11 cellular contexts compared by ENCODE assay signal in genomic region chr12:47828008-47828966, GRCh38. TPM values are rescaled to one million over a fixed set of nuclear protein-coding genes. Genes with fewer than 3 reads are reported as not detected.
DNase-seq lines count a peak whose midpoint lies in the region; ATAC-seq, FAIRE-seq and TF ChIP-seq lines count a peak whose summit lies in the region.
"Had no signal": no experiment of that assay in that cellular context is flagged by ENCODE, and none has a peak within 500 bp of the region (broad histone marks: within the 10 kb centered on the region; RNA-seq: fewer than 3 reads in every experiment).

No MANE protein-coding gene starts in this region.

- H3K4me1 ChIP-seq in OCI-LY3 (ENCODE audit: low read length) = peaks cover 78% of the 10 kb centered on the region
- H3K4me1 ChIP-seq in adipocyte (ENCODE audit: control insufficient read depth, insufficient read depth, low read length) = peaks cover 57% of the 10 kb centered on the region
- H3K4me1 ChIP-seq in left lung = peaks cover 20 to 91% of the 10 kb centered on the region in 2 donors
- H3K4me1 ChIP-seq in stomach smooth muscle (ENCODE audit: control insufficient read depth, insufficient read depth, low read length) = peaks cover 48% of the 10 kb centered on the region

- no peaks in the 10 kb centered on the region for H3K36me3 ChIP-seq in OCI-LY3 (replicated peaks; ENCODE audit: low read depth, low read length)
- H3K36me3 ChIP-seq in adipocyte (ENCODE audit: control insufficient read depth, insufficient read depth, low read length, severe bottlenecking) = no peaks in the 10 kb centered on the region
- no peaks in the 10 kb centered on the region for H3K36me3 ChIP-seq in left lung
- H3K36me3 ChIP-seq in stomach smooth muscle (ENCODE audit: control insufficient read depth in 2 of 2, insufficient read depth in 2 of 2, low read length in 2 of 2) = no peaks in the 10 kb centered on the region

- H3K27ac ChIP-seq in OCI-LY3 (ENCODE audit: low read length) (no peak overlapping the region), left lung (peak overlapping the region; percentile 58 to 78), stomach smooth muscle (ENCODE audit: low read length) (peak overlapping the region; percentile 67)

- H4K20me1 ChIP-seq in OCI-LY3 (ENCODE audit: insufficient read depth, low read length) = no peaks in the 10 kb centered on the region

- H3K27me3 ChIP-seq in OCI-LY3 (ENCODE audit: low read depth, low read length) (no peaks in the 10 kb centered on the region), adipocyte (replicated peaks; ENCODE audit: control insufficient read depth, insufficient read depth, low read length) (no peaks in the 10 kb centered on the region), left lung (no peaks in the 10 kb centered on the region), stomach smooth muscle (ENCODE audit: control insufficient read depth in 1 of 2, insufficient read depth in 2 of 2, low read length in 2 of 2) (no peaks in the 10 kb centered on the region)

- no peak for TF ChIP-seq CTCF in OCI-LY3 (IDR thresholded peaks at IDR 0.05; ENCODE audit: low read depth, low read length)
- TF ChIP-seq CTCF in left lung (IDR thresholded peaks at IDR 0.05) = no peak

- peak; percentile 0 for ATAC-seq in left lung

- no peaks in the 10 kb centered on the region for H3K9me3 ChIP-seq in OCI-LY3 (ENCODE audit: insufficient read depth, low read length)
- no peaks in the 10 kb centered on the region for H3K9me3 ChIP-seq in adipocyte (ENCODE audit: control insufficient read depth, low read length)
- H3K9me3 ChIP-seq in left lung = no peaks in the 10 kb centered on the region
- H3K9me3 ChIP-seq in stomach smooth muscle (ENCODE audit: control insufficient read depth in 2 of 2, low read length in 2 of 2) = no peaks in the 10 kb centered on the region

- H3K4me3 ChIP-seq in OCI-LY3 (ENCODE audit: low read length) (no peak overlapping the region), adipocyte (ENCODE audit: low read length) (no peak overlapping the region), left lung (no peak overlapping the region), stomach smooth muscle (ENCODE audit: low read length in 2 of 2) (peak overlapping the region in 1 of 2 donors; percentile 44)

- H3K4me2 ChIP-seq in OCI-LY3 (ENCODE audit: low read length) = peak overlapping the region; percentile 19

- intact Hi-C loops in left lung (cut with DNase I) = no loop called here

- no peak overlapping the region for H2AFZ ChIP-seq in OCI-LY3 (ENCODE audit: low read depth, low read length)

- no peaks in the 10 kb centered on the region for H3K79me2 ChIP-seq in OCI-LY3 (ENCODE audit: low read length)

- FAIRE-seq in HTR-8/SVneo (lab: Jason Lieb, UNC) = no peak

- no peak overlapping the region for H3K9ac ChIP-seq in OCI-LY3 (ENCODE audit: low read length)
- peak overlapping the region; percentile 63 for H3K9ac ChIP-seq in adipocyte (ENCODE audit: low read length)
- H3K9ac ChIP-seq in stomach smooth muscle (ENCODE audit: low read length in 2 of 2) = peak overlapping the region; percentile 13 to 26

- DNase-seq in adipocyte (ENCODE audit: low read depth) (no peak), left lung (no peak), HTR-8/SVneo (ENCODE audit: insufficient read length, low spot score) (no peak), SIG-M5 (lab: John Stamatoyannopoulos, UW) (no peak), mesenteric fat pad (ENCODE audit: low spot score) (no peak), DMS79 (lab: John Stamatoyannopoulos, UW) (no peak)
- DNase-seq: activated CD4-positive, alpha-beta T cell treated with anti-CD3 and anti-CD28 coated beads, Interleukin-2, amount 50 U/mL, for 4 hours; effector CD8-positive, alpha-beta T cell; NCI-H526 treated with DMSO at 0.1 percent for 48 hours had no signal

RNA-seq across cellular contexts. Expression of gene HDAC7, which starts 8.6 kb away (rescaled TPM):
- total RNA-seq in left lung (100 to 1,000 TPM; 102 to 115 TPM), mesenteric fat pad (105 TPM)

RNA-seq across cellular contexts. Expression of gene SLC48A1, which starts 55.2 kb away (rescaled TPM):
- total RNA-seq in left lung = 10 to 100 TPM; 35.4 to 38.6 TPM
- 40.3 TPM for total RNA-seq in mesenteric fat pad
